Comparison of ENCODE assay signal across 6 cellular contexts in genomic region chr21:28162052-28162451, GRCh38.
DNase-seq lines count a peak whose midpoint lies in the region; TF ChIP-seq lines count a peak whose summit lies in the region.
"Not testable (repeated sequence)": the region's sequence is repeated elsewhere in the genome, so short reads cannot be mapped to it uniquely, and the experiment has no call there.

No MANE protein-coding gene starts in this region.

- not testable (repeated sequence) for H3K4ac ChIP-seq in mesenchymal stem cell (ENCODE audit: low read depth in 1 of 2, low read length in 2 of 2)

- H3K27me3 ChIP-seq in H7 (ENCODE audit: control insufficient read depth, insufficient read depth, low read length); mesenchymal stem cell (ENCODE audit: control insufficient read depth in 1 of 2, insufficient read depth in 1 of 2, low read length in 2 of 2): not testable (repeated sequence)

- H3K27ac ChIP-seq in mesenchymal stem cell (ENCODE audit: low read length, poor library complexity, severe bottlenecking) = not testable (repeated sequence)

- H2BK15ac ChIP-seq in mesenchymal stem cell (ENCODE audit: low read depth, poor library complexity, severe bottlenecking) = peak overlapping the region; percentile 90

- not testable (repeated sequence) for H4K8ac ChIP-seq in mesenchymal stem cell (ENCODE audit: low read length)

- H2BK120ac ChIP-seq in mesenchymal stem cell (ENCODE audit: low read depth, low read length) = not testable (repeated sequence)

- not testable (repeated sequence) for H3K36me3 Mint-ChIP-seq in endothelial cell (ENCODE audit: low read depth, unreplicated experiment); neural crest cell (ENCODE audit: low read depth); type B pancreatic cell

- H3K36me3 ChIP-seq in H7 (replicated peaks; ENCODE audit: control insufficient read depth, insufficient read depth, low read length); mesenchymal stem cell (ENCODE audit: control insufficient read depth in 1 of 2, insufficient read depth in 2 of 2, low read depth in 1 of 2, low read length in 2 of 2): not testable (repeated sequence)

- H3K4me1 Mint-ChIP-seq in endothelial cell (ENCODE audit: unreplicated experiment) = peaks cover 21% of the 10 kb centered on the region
- not testable (repeated sequence) for H3K4me1 Mint-ChIP-seq in neural crest cell; type B pancreatic cell (ENCODE audit: unreplicated experiment)

- peak overlapping the region; percentile 32; the same call in 1 of the 2 replicates for H3K4me3 ChIP-seq in H7 (ENCODE audit: insufficient read depth, low read depth, low read length)
- H3K4me3 ChIP-seq in mesenchymal stem cell (ENCODE audit: insufficient read depth in 1 of 2, low read depth in 1 of 2, low read length in 2 of 2) = not testable (repeated sequence)

- H3K27ac Mint-ChIP-seq in endothelial cell (ENCODE audit: unreplicated experiment) (peak overlapping the region; percentile 9), neural crest cell (ENCODE audit: unreplicated experiment) (peak overlapping the region; percentile 31)
- not testable (repeated sequence) for H3K27ac Mint-ChIP-seq in type B pancreatic cell

- H3K4me3 Mint-ChIP-seq in endothelial cell (ENCODE audit: unreplicated experiment); neural crest cell: not testable (repeated sequence)
- H3K4me3 Mint-ChIP-seq in type B pancreatic cell = peak overlapping the region; percentile 23

- H3K27me3 Mint-ChIP-seq in endothelial cell (ENCODE audit: unreplicated experiment) = peaks cover 13% of the 10 kb centered on the region
- H3K27me3 Mint-ChIP-seq in neural crest cell (ENCODE audit: low read depth); type B pancreatic cell: not testable (repeated sequence)

- H2AK5ac ChIP-seq in mesenchymal stem cell (ENCODE audit: low read length, severe bottlenecking) = not testable (repeated sequence)

- H3K9ac ChIP-seq in mesenchymal stem cell (ENCODE audit: low read length) = not testable (repeated sequence)

- not testable (repeated sequence) for TF ChIP-seq CTCF in endothelial cell (IDR thresholded peaks at IDR 0.05; ENCODE audit: unreplicated experiment); neural crest cell (conservative IDR thresholded peaks at IDR 0.05); type B pancreatic cell (conservative IDR thresholded peaks at IDR 0.05)

- 91% methylated on average over 15 of the region's 15 CpGs for WGBS in mesenchymal stem cell

- H3K4me1 ChIP-seq in mesenchymal stem cell (ENCODE audit: control insufficient read depth, insufficient read depth, low read depth, low read length) = not testable (repeated sequence)

- peak overlapping the region; percentile 39 for H4K91ac ChIP-seq in mesenchymal stem cell (ENCODE audit: low read length)

- H3K23ac ChIP-seq in mesenchymal stem cell (ENCODE audit: low read length in 2 of 2) = not testable (repeated sequence)

- not testable (repeated sequence) for H3K18ac ChIP-seq in mesenchymal stem cell (ENCODE audit: low read depth in 1 of 2, low read length in 2 of 2)

- H2BK5ac ChIP-seq in mesenchymal stem cell (ENCODE audit: low read depth, low read length, poor library complexity, severe bottlenecking) = not testable (repeated sequence)

- H3K14ac ChIP-seq in mesenchymal stem cell (ENCODE audit: low read length in 2 of 2) = not testable (repeated sequence)

- not testable (repeated sequence) for H3K4me2 ChIP-seq in mesenchymal stem cell (ENCODE audit: low read length, poor library complexity, severe bottlenecking)

- not testable (repeated sequence) for H2BK12ac ChIP-seq in mesenchymal stem cell (ENCODE audit: low read length in 2 of 2)

- not testable (repeated sequence) for H3K9me3 ChIP-seq in mesenchymal stem cell (ENCODE audit: control insufficient read depth, low read length)

- not testable (repeated sequence) for H2AFZ ChIP-seq in mesenchymal stem cell (ENCODE audit: low read depth, low read length)

- not testable (repeated sequence) for DNase-seq in H7; endothelial cell (ENCODE audit: low spot score); mesenchymal stem cell; neural crest cell (ENCODE audit: low read depth, low spot score); type B pancreatic cell (ENCODE audit: extremely low spot score, unreplicated experiment)
- peak; percentile 35 for DNase-seq in M059J (ENCODE audit: low read depth)

- not testable (repeated sequence) for H3K79me1 ChIP-seq in mesenchymal stem cell (replicated peaks; ENCODE audit: low read length, poor library complexity, severe bottlenecking)

- not testable (repeated sequence) for H3K9me3 Mint-ChIP-seq in endothelial cell (ENCODE audit: unreplicated experiment); neural crest cell
- peaks cover 26% of the 10 kb centered on the region for H3K9me3 Mint-ChIP-seq in type B pancreatic cell
